22 cellular contexts compared by ENCODE assay signal in the genomic region with DNA sequence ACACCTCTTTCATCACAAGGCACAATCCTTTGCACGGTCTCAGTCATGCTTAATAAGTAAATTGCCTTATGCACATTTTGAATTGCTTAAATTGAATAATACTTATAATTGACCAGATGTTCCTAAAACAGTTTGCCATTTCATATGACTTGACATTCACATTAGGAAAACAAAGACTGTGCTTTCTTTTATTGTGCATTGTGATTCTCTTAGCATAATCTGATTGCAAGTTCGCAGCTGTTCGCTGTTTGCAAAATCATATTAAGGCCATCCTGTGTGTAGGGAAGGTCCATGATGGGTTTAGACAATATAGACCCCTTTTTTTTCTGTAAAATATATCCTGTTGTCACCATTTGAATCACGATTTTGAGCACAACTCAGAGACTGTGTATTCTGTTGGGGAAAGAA.
DNase-seq lines count a peak whose midpoint lies in the region; ATAC-seq, FAIRE-seq and TF ChIP-seq lines count a peak whose summit lies in the region.
"Had no signal": no experiment of that assay in that cellular context is flagged by ENCODE, and none has a peak within 500 bp of the region (broad histone marks: within the 10 kb centered on the region; RNA-seq: fewer than 3 reads in every experiment).

No MANE protein-coding gene starts in this region.

- no peak for ATAC-seq in CD8-positive, alpha-beta T cell
- ATAC-seq in HG03571 (IDR thresholded peaks at IDR 0.05; ENCODE audit: unreplicated experiment) (no peak), GM21447 (IDR thresholded peaks at IDR 0.05; ENCODE audit: unreplicated experiment) (no peak)
- ATAC-seq: foreskin keratinocyte; stimulated activated effector memory CD8-positive, alpha-beta T cell treated with anti-CD3 and anti-CD28 coated beads, Interleukin-12 subunit alpha, Interleukin-12 subunit beta, amount 100 ng/mL, for 72 hours had no signal

- no peak overlapping the region for H3K27ac ChIP-seq in CD8-positive, alpha-beta T cell (ENCODE audit: low read depth, low read length)
- H3K27ac ChIP-seq in adipose tissue (ENCODE audit: low read depth, low read length) (peak overlapping the region; percentile 19), kidney (ENCODE audit: low read depth in 2 of 2, low read length in 2 of 2) (peak overlapping the region; percentile 15 to 63), skeletal muscle tissue (ENCODE audit: low read depth, low read length) (peak overlapping the region; percentile 55)
- H3K27ac ChIP-seq: foreskin keratinocyte had no signal

- peak overlapping the region; percentile 60 for H3K27ac Mint-ChIP-seq in CD8-positive, alpha-beta T cell
- H3K27ac Mint-ChIP-seq: activated CD4-positive, alpha-beta T cell treated with anti-CD3 and anti-CD28 coated beads, Interleukin-2, amount 10 ng/mL, durations not matched to agents 24 days and 14 days had no signal

- intact Hi-C loops in CD8-positive, alpha-beta T cell (cut with DNase I, micrococcal nuclease): no loop called here
- intact Hi-C loops in kidney (cut with DNase I): no loop called here

- peaks cover 18% of the 10 kb centered on the region for H3K36me3 ChIP-seq in CD8-positive, alpha-beta T cell (ENCODE audit: insufficient read depth, low read length)
- H3K36me3 ChIP-seq in kidney (ENCODE audit: control insufficient read depth in 1 of 2, insufficient read depth in 2 of 2, low read length in 2 of 2) (peaks cover 0 to 4% of the 10 kb centered on the region in 2 donors), skeletal muscle tissue (ENCODE audit: control insufficient read depth in 3 of 3, insufficient read depth in 3 of 3, low read length in 3 of 3) (peaks cover 0 to 6% (median 0%) of the 10 kb centered on the region in 3 donors)

- DNase-seq in CD8-positive, alpha-beta T cell: no peak
- DNase-seq in kidney (no peak), NCI-H2227 (lab: John Stamatoyannopoulos, UW; ENCODE audit: unreplicated experiment) (no peak)
- DNase-seq: activated CD4-positive, alpha-beta T cell treated with anti-CD3 and anti-CD28 coated beads, Interleukin-2, amount 10 ng/mL, durations not matched to agents 24 days and 14 days; activated CD8-positive, alpha-beta memory T cell treated with anti-CD3 and anti-CD28 coated beads, Interleukin-2, amount 50 U/mL, for 4 hours; activated gamma-delta T cell; aorta; COR-L47; EL; foreskin keratinocyte; naive B cell; NCI-H1417; trophoblast cell had no signal

- no peaks in the 10 kb centered on the region for H3K27me3 Mint-ChIP-seq in CD8-positive, alpha-beta T cell (ENCODE audit: low read depth)
- H3K27me3 Mint-ChIP-seq: activated CD4-positive, alpha-beta T cell treated with anti-CD3 and anti-CD28 coated beads, Interleukin-2, amount 10 ng/mL, durations not matched to agents 24 days and 14 days; naive B cell had no signal

- CTCF ChIA-PET in CD8-positive, alpha-beta T cell (lab: Charles Lee): interaction anchor here (3.9 kb wide), 1 partner anchor 96 kb away, joined by 16 read pairs; no protein-coding TSS in a partner anchor

- 60 to 75% (median 67%) methylated on average over 4 of the region's 4 CpGs for WGBS in adipose tissue, 3 donors

- H3K4me1 ChIP-seq in CD8-positive, alpha-beta T cell (ENCODE audit: insufficient read depth, low read length): no peaks in the 10 kb centered on the region
- H3K4me1 ChIP-seq in kidney (ENCODE audit: control insufficient read depth in 1 of 2, insufficient read depth in 1 of 2, low read depth in 1 of 2, low read length in 2 of 2) (peaks cover 4 to 7% of the 10 kb centered on the region in 2 donors), skeletal muscle tissue (ENCODE audit: control insufficient read depth in 3 of 3, insufficient read depth in 3 of 3, low read length in 3 of 3) (peaks cover 18 to 30% (median 27%) of the 10 kb centered on the region in 3 donors)
- H3K4me1 ChIP-seq: foreskin keratinocyte had no signal

- POLR2A ChIA-PET in CD8-positive, alpha-beta T cell (lab: Charles Lee): no interaction called here

- H3K36me3 Mint-ChIP-seq in CD8-positive, alpha-beta T cell: peaks cover 55% of the 10 kb centered on the region

- no peak overlapping the region for H3K4me3 ChIP-seq in CD8-positive, alpha-beta T cell (ENCODE audit: low read depth, low read length)
- no peak overlapping the region for H3K4me3 ChIP-seq in kidney (ENCODE audit: low read length in 2 of 2)
- H3K4me3 ChIP-seq in skeletal muscle tissue (ENCODE audit: low read length in 3 of 3): no peak overlapping the region

- no peaks in the 10 kb centered on the region for H3K9me3 ChIP-seq in CD8-positive, alpha-beta T cell (ENCODE audit: low read length)
- H3K9me3 ChIP-seq in kidney (ENCODE audit: control insufficient read depth in 1 of 2, low read length in 2 of 2): no peaks in the 10 kb centered on the region
- no peaks in the 10 kb centered on the region for H3K9me3 ChIP-seq in skeletal muscle tissue (ENCODE audit: control insufficient read depth in 3 of 3, low read length in 3 of 3)

- peaks cover 13% of the 10 kb centered on the region for H3K4me1 Mint-ChIP-seq in CD8-positive, alpha-beta T cell (ENCODE audit: low read depth)
- H3K4me1 Mint-ChIP-seq: stimulated activated effector memory CD8-positive, alpha-beta T cell treated with anti-CD3 and anti-CD28 coated beads, Interleukin-12 subunit alpha, Interleukin-12 subunit beta, amount 100 ng/mL, for 72 hours had no signal

- H3K9me3 Mint-ChIP-seq in CD8-positive, alpha-beta T cell: peaks cover 4% of the 10 kb centered on the region
- H3K9me3 Mint-ChIP-seq: activated CD4-positive, alpha-beta T cell treated with anti-CD3 and anti-CD28 coated beads, Interleukin-2, amount 10 ng/mL, durations not matched to agents 24 days and 14 days; stimulated activated effector memory CD8-positive, alpha-beta T cell treated with anti-CD3 and anti-CD28 coated beads, Interleukin-12 subunit alpha, Interleukin-12 subunit beta, amount 100 ng/mL, for 72 hours had no signal

- no peak overlapping the region for H3K4me3 Mint-ChIP-seq in CD8-positive, alpha-beta T cell
- H3K4me3 Mint-ChIP-seq: activated CD4-positive, alpha-beta T cell treated with anti-CD3 and anti-CD28 coated beads, Interleukin-2, amount 10 ng/mL, durations not matched to agents 24 days and 14 days; naive B cell; stimulated activated effector memory CD8-positive, alpha-beta T cell treated with anti-CD3 and anti-CD28 coated beads, Interleukin-12 subunit alpha, Interleukin-12 subunit beta, amount 100 ng/mL, for 72 hours had no signal

- H3K27me3 ChIP-seq in CD8-positive, alpha-beta T cell (ENCODE audit: insufficient read depth, low read length): no peaks in the 10 kb centered on the region
- H3K27me3 ChIP-seq in skeletal muscle tissue (ENCODE audit: control insufficient read depth in 3 of 3, insufficient read depth in 3 of 3, low read length in 3 of 3): no peaks in the 10 kb centered on the region
- H3K27me3 ChIP-seq: foreskin keratinocyte had no signal

- H3K9ac ChIP-seq in kidney (ENCODE audit: low read length in 2 of 2): no peak overlapping the region
- peak overlapping the region in 2 of 3 donors; percentile 25 to 45 for H3K9ac ChIP-seq in skeletal muscle tissue (ENCODE audit: low read depth in 1 of 3, low read length in 3 of 3)

- no peak for TF ChIP-seq CTCF in CD8-positive, alpha-beta T cell (IDR thresholded peaks at IDR 0.05)
- TF ChIP-seq CTCF in kidney (IDR thresholded peaks at IDR 0.05; ENCODE audit: borderline replicate concordance, extremely low read depth, insufficient read depth): no peak

- no peak for FAIRE-seq in kidney (lab: Jason Lieb, UNC)
- FAIRE-seq: colon, GM19239, H1, TTC549 had no signal

Comparison
In these comparisons a context has a peak if more than half of its experiments do, and no peak if none do; other contexts are left out.
1. H3K9ac ChIP-seq: peak in skeletal muscle tissue (2 of 3); none in kidney (0 of 2).